ENCODE assay signal across 31 cellular contexts in the genomic region with DNA sequence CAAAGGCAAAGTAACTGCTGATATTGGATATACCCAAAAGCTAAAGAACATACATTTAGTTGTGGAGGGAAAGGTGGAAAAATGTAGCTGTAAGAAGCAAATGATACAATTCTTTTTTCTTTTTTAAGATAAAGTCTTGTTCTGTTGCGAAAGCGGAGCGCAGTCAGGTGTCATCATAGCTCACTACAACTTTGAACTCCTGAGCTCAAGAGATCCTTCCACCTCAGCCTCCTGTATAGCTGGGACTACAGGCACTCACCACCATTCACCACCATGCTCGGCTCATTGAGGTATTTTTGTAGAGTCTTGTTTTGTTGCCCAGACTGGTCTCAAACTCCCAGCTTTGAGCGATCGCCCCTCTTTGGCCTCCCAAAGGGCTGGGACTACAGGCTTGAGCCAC.
"Had no signal": no experiment of that assay in that cellular context is flagged by ENCODE, and none has a peak within 500 bp of the region (broad histone marks: within the 10 kb centered on the region; RNA-seq: fewer than 3 reads in every experiment).

No MANE protein-coding gene starts in this region.

- H3K4me1 Mint-ChIP-seq: activated naive CD8-positive, alpha-beta T cell treated with anti-CD3 and anti-CD28 coated beads for 36 hours; central memory CD8-positive, alpha-beta T cell had no signal

- H3K4me3 Mint-ChIP-seq: activated naive CD4-positive, alpha-beta T cell treated with anti-CD3 and anti-CD28 coated beads for 36 hours; activated naive CD8-positive, alpha-beta T cell treated with anti-CD3 and anti-CD28 coated beads for 36 hours; central memory CD8-positive, alpha-beta T cell; nephron progenitor cell; T-helper 1 cell treated with Interleukin-12 subunit alpha and Interleukin-12 subunit beta and Interleukin-4 antibody, amounts not matched to agents 30 μg/mL and 1 μg/mL, for 36 hours had no signal

- H3K27me3 ChIP-seq: adrenal gland, neutrophil, spleen, suprapubic skin, tibial artery had no signal

- H3K36me3 Mint-ChIP-seq: activated naive CD8-positive, alpha-beta T cell treated with anti-CD3 and anti-CD28 coated beads for 36 hours had no signal

- H3K9me3 Mint-ChIP-seq: activated naive CD4-positive, alpha-beta T cell treated with anti-CD3 and anti-CD28 coated beads for 36 hours; activated naive CD8-positive, alpha-beta T cell treated with anti-CD3 and anti-CD28 coated beads for 36 hours; central memory CD8-positive, alpha-beta T cell; nephron progenitor cell; T-helper 1 cell treated with Interleukin-12 subunit alpha and Interleukin-12 subunit beta and Interleukin-4 antibody, amounts not matched to agents 30 μg/mL and 1 μg/mL, for 36 hours had no signal

- FAIRE-seq: astrocyte, endometrium, frontal cortex, TTC549 had no signal

- H3K27me3 Mint-ChIP-seq: activated naive CD8-positive, alpha-beta T cell treated with anti-CD3 and anti-CD28 coated beads for 36 hours; progenitor cell of endocrine pancreas had no signal

- H3K36me3 ChIP-seq: adrenal gland, neutrophil, spleen, suprapubic skin, tibial artery had no signal

- DNase-seq: activated CD4-positive, alpha-beta T cell treated with anti-CD3 and anti-CD28 coated beads for 48 hours; activated CD4-positive, alpha-beta T cell treated with anti-CD3 and anti-CD28 coated beads, Interleukin-2, amount 50 U/mL, for 48 hours; activated CD8-positive, alpha-beta memory T cell treated with anti-CD3 and anti-CD28 coated beads for 24 hours; activated effector memory CD4-positive, alpha-beta T cell treated with anti-CD3 and anti-CD28 coated beads, Interleukin-2, amount 50 U/mL, for 16 hours; activated naive CD4-positive, alpha-beta T cell treated with anti-CD3 and anti-CD28 coated beads for 36 hours; activated naive CD8-positive, alpha-beta T cell treated with anti-CD3 and anti-CD28 coated beads for 36 hours; adrenal gland; dermis blood vessel endothelial cell; effector CD4-positive, alpha-beta T cell; glutamatergic neuron; hippocampal formation; nephron progenitor cell; retina; spleen; stimulated activated naive CD4-positive, alpha-beta T cell; SW 1271; T-helper 9 cell; tibial artery had no signal

- H3K27ac ChIP-seq: epithelial cell of prostate, neutrophil, spleen, suprapubic skin, tibial artery, VCaP had no signal

- H3K4me3 ChIP-seq: adrenal gland, lung, spleen, suprapubic skin, tibial artery had no signal

- H3K27ac Mint-ChIP-seq: activated naive CD4-positive, alpha-beta T cell treated with anti-CD3 and anti-CD28 coated beads for 36 hours; activated naive CD8-positive, alpha-beta T cell treated with anti-CD3 and anti-CD28 coated beads for 36 hours; progenitor cell of endocrine pancreas; T-helper 1 cell treated with Interleukin-12 subunit alpha and Interleukin-12 subunit beta and Interleukin-4 antibody, amounts not matched to agents 30 μg/mL and 1 μg/mL, for 36 hours had no signal

- H3K9me3 ChIP-seq: adrenal gland, neutrophil, spleen, suprapubic skin, tibial artery had no signal

- ATAC-seq: activated CD4-positive, CD25-positive, alpha-beta regulatory T cell treated with anti-CD3 and anti-CD28 coated beads, Interleukin-2, amount 50 U/mL, for 24 hours had no signal
